1 cellular context compared by ENCODE assay signal in genomic region chr19:36140289-36141038, GRCh38.
TF ChIP-seq lines count a peak whose summit lies in the region.

No MANE protein-coding gene starts in this region.

TF ChIP-seq in HEK293, 187 proteins besides CTCF, POLR2A, EP300 and RAD21 (continued from another document and continues in another):
- TF ChIP-seq PRDM10 (tag by site-specific recombination; IDR thresholded peaks at IDR 0.05), result no peak; the same call in 1 of the 2 replicates
- TF ChIP-seq ZSCAN4 (tag by site-specific recombination; IDR thresholded peaks at IDR 0.05), result no peak
- TF ChIP-seq TRIM28 (IDR thresholded peaks at IDR 0.05; ENCODE audit: borderline replicate concordance, low read length), result no peak
- 0 out of 2 replicates have a peak, but pooled peaks have one; percentile 19 for TF ChIP-seq ZNF660 (tag by site-specific recombination; IDR thresholded peaks at IDR 0.05)
- TF ChIP-seq GLIS1 (tag by site-specific recombination; IDR thresholded peaks at IDR 0.05), result no peak; the same call in 1 of the 2 replicates
- no peak for TF ChIP-seq ZNF514 (tag by site-specific recombination; IDR thresholded peaks at IDR 0.05)
- no peak for TF ChIP-seq ZBTB1 (tag by site-specific recombination; IDR thresholded peaks at IDR 0.05)
- TF ChIP-seq ZFHX2 (tag by site-specific recombination; conservative IDR thresholded peaks at IDR 0.05), result peak; percentile 68
- TF ChIP-seq BCL6B (tag by site-specific recombination; IDR thresholded peaks at IDR 0.05), result no peak
- TF ChIP-seq ZNF140 (tag by site-specific recombination; IDR thresholded peaks at IDR 0.05), result no peak
- no peak for TF ChIP-seq ZNF404 (tag by site-specific recombination; IDR thresholded peaks at IDR 0.05)
- TF ChIP-seq BCL11B (tag by site-specific recombination; IDR thresholded peaks at IDR 0.05; ENCODE audit: low read depth), result peak; percentile 86
- TF ChIP-seq GLIS2 (tag by site-specific recombination; IDR thresholded peaks at IDR 0.05), result peak; percentile 97
- TF ChIP-seq ZNF19 (tag by site-specific recombination; IDR thresholded peaks at IDR 0.05; ENCODE audit: low read depth), result no peak
- TF ChIP-seq ZNF449 (tag by site-specific recombination; IDR thresholded peaks at IDR 0.05), result peak; percentile 63
- no peak for TF ChIP-seq ZNF274 (IDR thresholded peaks at IDR 0.05; ENCODE audit: low read length)
- TF ChIP-seq ZNF274 (tag by site-specific recombination; IDR thresholded peaks at IDR 0.05; ENCODE audit: borderline replicate concordance), result no peak
- TF ChIP-seq BCL11A (tag by site-specific recombination; IDR thresholded peaks at IDR 0.05; ENCODE audit: low read depth), result peak; percentile 87; the same call in 1 of the 2 replicates
- TF ChIP-seq ZNF335 (tag by site-specific recombination; conservative IDR thresholded peaks at IDR 0.05), result peak; percentile 93
- no peak for TF ChIP-seq ZNF473 (tag by site-specific recombination; IDR thresholded peaks at IDR 0.05)
- no peak for TF ChIP-seq ZSCAN23 (tag by site-specific recombination; IDR thresholded peaks at IDR 0.05)
- TF ChIP-seq KLF10 (tag by site-specific recombination; IDR thresholded peaks at IDR 0.05), result peak; percentile 91
- TF ChIP-seq ZXDB (tag by site-specific recombination; IDR thresholded peaks at IDR 0.05), result peak; percentile 14
- no peak for TF ChIP-seq OSR2 (tag by site-specific recombination; IDR thresholded peaks at IDR 0.05)
- TF ChIP-seq ZNF654 (tag by site-specific recombination; IDR thresholded peaks at IDR 0.05; ENCODE audit: low read depth), result no peak
- TF ChIP-seq KLF9 (tag by site-specific recombination; IDR thresholded peaks at IDR 0.05; ENCODE audit: low read depth), result peak; percentile 5
- TF ChIP-seq ZNF629 (tag by site-specific recombination; IDR thresholded peaks at IDR 0.05), result peak; percentile 42
- TF ChIP-seq ZNF121 (tag by site-specific recombination; IDR thresholded peaks at IDR 0.05), result no peak
- TF ChIP-seq ZNF692 (tag by site-specific recombination; IDR thresholded peaks at IDR 0.05), result no peak; the same call in 1 of the 2 replicates
- TF ChIP-seq OVOL3 (tag by site-specific recombination; IDR thresholded peaks at IDR 0.05), result 0 out of 2 replicates have a peak, but pooled peaks have one; percentile 21
- peak; percentile 80 for TF ChIP-seq ZBTB11 (tag by site-specific recombination; conservative IDR thresholded peaks at IDR 0.05; ENCODE audit: low read depth)
- no peak for TF ChIP-seq PRDM1 (tag by site-specific recombination; IDR thresholded peaks at IDR 0.05)
- peak; percentile 18; the same call in 1 of the 2 replicates for TF ChIP-seq PRDM4 (tag by site-specific recombination; IDR thresholded peaks at IDR 0.05)
- peak; percentile 21; the same call in 1 of the 2 replicates for TF ChIP-seq YY2 (tag by site-specific recombination; IDR thresholded peaks at IDR 0.05)
- no peak for TF ChIP-seq SETDB1 (IDR thresholded peaks at IDR 0.05; ENCODE audit: insufficient read length, low read length)
- no peak for TF ChIP-seq ZNF658 (tag by site-specific recombination; IDR thresholded peaks at IDR 0.05)
- TF ChIP-seq ZNF302 (tag by site-specific recombination; IDR thresholded peaks at IDR 0.05; ENCODE audit: low read depth), result no peak
- TF ChIP-seq FEZF1 (tag by site-specific recombination; IDR thresholded peaks at IDR 0.05), result no peak
- no peak for TF ChIP-seq ZNF394 (tag by site-specific recombination; IDR thresholded peaks at IDR 0.05; ENCODE audit: borderline replicate concordance)
- no peak for TF ChIP-seq ZBTB26 (tag by site-specific recombination; optimal IDR thresholded peaks at IDR 0.05)
- TF ChIP-seq ZNF610 (tag by site-specific recombination; IDR thresholded peaks at IDR 0.05; ENCODE audit: borderline replicate concordance), result 0 out of 2 replicates have a peak, but pooled peaks have one; percentile 41
- peak; percentile 64 for TF ChIP-seq ZNF341 (tag by site-specific recombination; IDR thresholded peaks at IDR 0.05; ENCODE audit: low read depth)
- TF ChIP-seq ZNF211 (tag by site-specific recombination; IDR thresholded peaks at IDR 0.05; ENCODE audit: low read depth), result no peak
- no peak for TF ChIP-seq ZNF23 (tag by site-specific recombination; IDR thresholded peaks at IDR 0.05; ENCODE audit: borderline replicate concordance)
- no peak for TF ChIP-seq ZNF521 (tag by site-specific recombination; IDR thresholded peaks at IDR 0.05)
- no peak for TF ChIP-seq ZNF558 (tag by site-specific recombination; IDR thresholded peaks at IDR 0.05)
- peak; percentile 75; the same call in 1 of the 2 replicates for TF ChIP-seq WT1 (tag by site-specific recombination; IDR thresholded peaks at IDR 0.05)
- TF ChIP-seq ZNF169 (tag by site-specific recombination; IDR thresholded peaks at IDR 0.05), result no peak
